ENCODE assay signal across 1 cellular context in genomic region chr16:64878964-64879363, GRCh38.
TF ChIP-seq lines count a peak whose summit lies in the region.

No MANE protein-coding gene starts in this region.

TF ChIP-seq in SK-N-SH treated with all-trans-retinoic acid at 6 μM for 48 hours, 23 proteins besides CTCF, POLR2A, EP300 and RAD21 (continued from another document):
- TF ChIP-seq, protein P1, sequence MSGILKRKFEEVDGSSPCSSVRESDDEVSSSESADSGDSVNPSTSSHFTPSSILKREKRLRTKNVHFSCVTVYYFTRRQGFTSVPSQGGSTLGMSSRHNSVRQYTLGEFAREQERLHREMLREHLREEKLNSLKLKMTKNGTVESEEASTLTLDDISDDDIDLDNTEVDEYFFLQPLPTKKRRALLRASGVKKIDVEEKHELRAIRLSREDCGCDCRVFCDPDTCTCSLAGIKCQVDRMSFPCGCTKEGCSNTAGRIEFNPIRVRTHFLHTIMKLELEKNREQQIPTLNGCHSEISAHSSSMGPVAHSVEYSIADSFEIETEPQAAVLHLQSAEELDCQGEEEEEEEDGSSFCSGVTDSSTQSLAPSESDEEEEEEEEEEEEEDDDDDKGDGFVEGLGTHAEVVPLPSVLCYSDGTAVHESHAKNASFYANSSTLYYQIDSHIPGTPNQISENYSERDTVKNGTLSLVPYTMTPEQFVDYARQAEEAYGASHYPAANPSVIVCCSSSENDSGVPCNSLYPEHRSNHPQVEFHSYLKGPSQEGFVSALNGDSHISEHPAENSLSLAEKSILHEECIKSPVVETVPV (CRISPR knock-in tag; IDR thresholded peaks at IDR 0.05), result no peak
- no peak for TF ChIP-seq POU6F1 (CRISPR knock-in tag; IDR thresholded peaks at IDR 0.05; ENCODE audit: borderline replicate concordance, low read depth)
- TF ChIP-seq ARNTL (CRISPR knock-in tag; IDR thresholded peaks at IDR 0.05; ENCODE audit: borderline replicate concordance, low read depth), result no peak
